ENCODE assay signal across 17 cellular contexts in genomic region chr4:6275351-6275750, GRCh38.
"Had no signal": no experiment of that assay in that cellular context is flagged by ENCODE, and none has a peak within 500 bp of the region (broad histone marks: within the 10 kb centered on the region; RNA-seq: fewer than 3 reads in every experiment).

No MANE protein-coding gene starts in this region.

- H3K36me3 ChIP-seq: gastrocnemius medialis had no signal

- H3K27ac ChIP-seq: body of pancreas, gastrocnemius medialis had no signal

- DNase-seq: activated CD4-positive, alpha-beta T cell treated with anti-CD3 and anti-CD28 coated beads, Interleukin-2, amount 10 ng/mL, durations not matched to agents 24 days and 14 days; activated CD8-positive, alpha-beta T cell treated with anti-CD3 and anti-CD28 coated beads for 36 hours; activated naive CD4-positive, alpha-beta T cell; activated naive CD8-positive, alpha-beta T cell treated with anti-CD3 and anti-CD28 coated beads for 36 hours; activated T-cell treated with anti-CD3 and anti-CD28 coated beads, Interleukin-2, amount 50 U/mL, for 1 hour; central memory CD4-positive, alpha-beta T cell; erythroblast; gastrocnemius medialis; kidney glomerular epithelial cell; natural killer cell; SK-N-SH; stimulated activated CD4-positive, alpha-beta T cell treated with anti-CD3 and anti-CD28 coated beads, Interleukin-15, amount 100 ng/mL, for 24 hours; stimulated activated CD4-positive, alpha-beta T cell treated with anti-CD3 and anti-CD28 coated beads, Interleukin-4, amount 100 ng/mL, for 1 hour; T-cell; T1000 had no signal

- H3K4me2 ChIP-seq: SK-N-SH had no signal

- H3K9me2 ChIP-seq: SK-N-SH had no signal

- H3K27me3 ChIP-seq: body of pancreas, gastrocnemius medialis, heart left ventricle had no signal

- H3K9me3 ChIP-seq: body of pancreas, gastrocnemius medialis, heart left ventricle, SK-N-SH had no signal

- H3K4me3 ChIP-seq: body of pancreas, gastrocnemius medialis had no signal
